1 cellular context compared by ENCODE assay signal in the genomic region with DNA sequence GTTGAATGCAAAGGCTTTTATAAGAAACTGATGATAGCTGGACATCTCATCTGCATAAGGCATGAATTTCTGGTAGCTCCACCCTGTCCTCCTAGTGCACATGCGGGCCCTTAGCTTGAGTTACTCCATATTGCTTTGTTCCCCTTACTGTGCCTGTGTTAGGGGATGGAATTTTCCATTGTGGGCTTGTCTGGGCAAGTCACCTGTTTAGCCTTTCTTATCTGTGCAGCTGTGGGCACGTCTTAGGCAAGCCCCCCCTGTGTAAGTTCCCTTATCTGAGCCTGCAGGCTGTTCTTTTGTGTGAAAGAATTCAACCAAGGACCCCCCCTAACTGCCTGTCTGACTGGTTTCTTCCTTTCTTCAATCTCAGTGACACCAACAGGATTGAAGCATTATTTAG.
TF ChIP-seq lines count a peak whose summit lies in the region.

No MANE protein-coding gene starts in this region.

TF ChIP-seq in H1, 55 proteins besides CTCF, POLR2A, EP300 and RAD21:
- TF ChIP-seq, protein P1, sequence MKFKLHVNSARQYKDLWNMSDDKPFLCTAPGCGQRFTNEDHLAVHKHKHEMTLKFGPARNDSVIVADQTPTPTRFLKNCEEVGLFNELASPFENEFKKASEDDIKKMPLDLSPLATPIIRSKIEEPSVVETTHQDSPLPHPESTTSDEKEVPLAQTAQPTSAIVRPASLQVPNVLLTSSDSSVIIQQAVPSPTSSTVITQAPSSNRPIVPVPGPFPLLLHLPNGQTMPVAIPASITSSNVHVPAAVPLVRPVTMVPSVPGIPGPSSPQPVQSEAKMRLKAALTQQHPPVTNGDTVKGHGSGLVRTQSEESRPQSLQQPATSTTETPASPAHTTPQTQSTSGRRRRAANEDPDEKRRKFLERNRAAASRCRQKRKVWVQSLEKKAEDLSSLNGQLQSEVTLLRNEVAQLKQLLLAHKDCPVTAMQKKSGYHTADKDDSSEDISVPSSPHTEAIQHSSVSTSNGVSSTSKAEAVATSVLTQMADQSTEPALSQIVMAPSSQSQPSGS (IDR thresholded peaks at IDR 0.05; ENCODE audit: low read length): no peak
- TF ChIP-seq SP2 (IDR thresholded peaks at IDR 0.05; ENCODE audit: low read length) (no peak), ASH2L (IDR thresholded peaks at IDR 0.05; ENCODE audit: low read length) (no peak), PHF8 (conservative IDR thresholded peaks at IDR 0.05; ENCODE audit: low read depth, low read length) (no peak), SIX5 (IDR thresholded peaks at IDR 0.05; ENCODE audit: low read depth, low read length) (no peak), GTF2F1 (IDR thresholded peaks at IDR 0.05; ENCODE audit: borderline replicate concordance, low read depth, low read length) (no peak), TBP (IDR thresholded peaks at IDR 0.05; ENCODE audit: low read depth, low read length) (no peak), HDAC2 (IDR thresholded peaks at IDR 0.05; ENCODE audit: borderline replicate concordance in 1 of 2, low read depth in 2 of 2, low read length in 2 of 2) (no peak), RXRA (IDR thresholded peaks at IDR 0.05; ENCODE audit: insufficient read depth, low read depth, low read length) (no peak), TCF12 (IDR thresholded peaks at IDR 0.05; ENCODE audit: low read depth, low read length) (no peak), CHD1 (IDR thresholded peaks at IDR 0.05; ENCODE audit: low read depth, low read length) (no peak), SRF (IDR thresholded peaks at IDR 0.05; ENCODE audit: low read depth, low read length) (no peak), JUND (IDR thresholded peaks at IDR 0.05; ENCODE audit: low read length) (no peak), CBX5 (IDR thresholded peaks at IDR 0.05; ENCODE audit: low read depth, low read length) (no peak), TEAD4 (IDR thresholded peaks at IDR 0.05; ENCODE audit: low read depth, low read length) (no peak)
- TF ChIP-seq, protein P2, sequence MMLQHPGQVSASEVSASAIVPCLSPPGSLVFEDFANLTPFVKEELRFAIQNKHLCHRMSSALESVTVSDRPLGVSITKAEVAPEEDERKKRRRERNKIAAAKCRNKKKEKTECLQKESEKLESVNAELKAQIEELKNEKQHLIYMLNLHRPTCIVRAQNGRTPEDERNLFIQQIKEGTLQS (IDR thresholded peaks at IDR 0.05; ENCODE audit: insufficient read depth, low read depth, low read length): no peak
- TF ChIP-seq, protein P3, sequence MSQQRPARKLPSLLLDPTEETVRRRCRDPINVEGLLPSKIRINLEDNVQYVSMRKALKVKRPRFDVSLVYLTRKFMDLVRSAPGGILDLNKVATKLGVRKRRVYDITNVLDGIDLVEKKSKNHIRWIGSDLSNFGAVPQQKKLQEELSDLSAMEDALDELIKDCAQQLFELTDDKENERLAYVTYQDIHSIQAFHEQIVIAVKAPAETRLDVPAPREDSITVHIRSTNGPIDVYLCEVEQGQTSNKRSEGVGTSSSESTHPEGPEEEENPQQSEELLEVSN (IDR thresholded peaks at IDR 0.05): no peak
- TF ChIP-seq, protein P4, sequence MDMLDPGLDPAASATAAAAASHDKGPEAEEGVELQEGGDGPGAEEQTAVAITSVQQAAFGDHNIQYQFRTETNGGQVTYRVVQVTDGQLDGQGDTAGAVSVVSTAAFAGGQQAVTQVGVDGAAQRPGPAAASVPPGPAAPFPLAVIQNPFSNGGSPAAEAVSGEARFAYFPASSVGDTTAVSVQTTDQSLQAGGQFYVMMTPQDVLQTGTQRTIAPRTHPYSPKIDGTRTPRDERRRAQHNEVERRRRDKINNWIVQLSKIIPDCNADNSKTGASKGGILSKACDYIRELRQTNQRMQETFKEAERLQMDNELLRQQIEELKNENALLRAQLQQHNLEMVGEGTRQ (IDR thresholded peaks at IDR 0.05; ENCODE audit: low read length): no peak
- TF ChIP-seq, protein P5, sequence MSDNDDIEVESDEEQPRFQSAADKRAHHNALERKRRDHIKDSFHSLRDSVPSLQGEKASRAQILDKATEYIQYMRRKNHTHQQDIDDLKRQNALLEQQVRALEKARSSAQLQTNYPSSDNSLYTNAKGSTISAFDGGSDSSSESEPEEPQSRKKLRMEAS (IDR thresholded peaks at IDR 0.05): no peak
